In genomic region chr11:19794161-19794560, GRCh38 we compare ENCODE assay signal across 16 cellular contexts.
"Had no signal": no experiment of that assay in that cellular context is flagged by ENCODE, and none has a peak within 500 bp of the region (broad histone marks: within the 10 kb centered on the region; RNA-seq: fewer than 3 reads in every experiment).

No MANE protein-coding gene starts in this region.

- H3K9me3 ChIP-seq: colonic mucosa, lower lobe of right lung, neutrophil, right lobe of liver, suprapubic skin, thyroid gland had no signal

- H3K4me3 Mint-ChIP-seq: natural killer cell; neural crest cell; stimulated activated naive CD8-positive, alpha-beta T cell treated with anti-CD3 and anti-CD28 coated beads, Interleukin-15, amount 100 ng/mL, for 72 hours had no signal

- H3K4me3 ChIP-seq: colonic mucosa, lower lobe of right lung, right lobe of liver, suprapubic skin, thyroid gland had no signal

- H3K27ac ChIP-seq: lower lobe of right lung, neutrophil, parathyroid adenoma, right lobe of liver, suprapubic skin, thyroid gland had no signal

- H3K27me3 Mint-ChIP-seq: progenitor cell of endocrine pancreas had no signal

- H3K27me3 ChIP-seq: colonic mucosa, neutrophil, right lobe of liver, suprapubic skin, thyroid gland had no signal

- H3K4me1 ChIP-seq: parathyroid adenoma had no signal

- H3K9me3 Mint-ChIP-seq: natural killer cell; neural crest cell; stimulated activated naive CD8-positive, alpha-beta T cell treated with anti-CD3 and anti-CD28 coated beads, Interleukin-15, amount 100 ng/mL, for 72 hours had no signal

- H3K36me3 Mint-ChIP-seq: natural killer cell had no signal

- H3K9ac ChIP-seq: parathyroid adenoma had no signal

- H3K27ac Mint-ChIP-seq: natural killer cell; progenitor cell of endocrine pancreas; stimulated activated naive CD8-positive, alpha-beta T cell treated with anti-CD3 and anti-CD28 coated beads, Interleukin-15, amount 100 ng/mL, for 72 hours had no signal

- DNase-seq: colonic mucosa; effector memory CD4-positive, alpha-beta T cell; left ventricle myocardium superior; lower lobe of right lung; natural killer cell; right lobe of liver; stimulated activated CD4-positive, alpha-beta T cell treated with anti-CD3 and anti-CD28 coated beads, Interleukin-15, amount 100 ng/mL, for 24 hours; stimulated activated CD4-positive, alpha-beta T cell treated with anti-CD3 and anti-CD28 coated beads, Interleukin-2, amount 100 ng/mL, for 48 hours; stimulated activated naive CD4-positive, alpha-beta T cell; stimulated activated naive CD8-positive, alpha-beta T cell treated with anti-CD3 and anti-CD28 coated beads, Interleukin-15, amount 100 ng/mL, for 72 hours; thyroid gland had no signal

- ATAC-seq: left ventricle myocardium superior; natural killer cell; right lobe of liver; stimulated activated naive CD8-positive, alpha-beta T cell treated with anti-CD3 and anti-CD28 coated beads, Interleukin-15, amount 100 ng/mL, for 72 hours had no signal

- H3K4me1 Mint-ChIP-seq: natural killer cell; neural crest cell; stimulated activated naive CD8-positive, alpha-beta T cell treated with anti-CD3 and anti-CD28 coated beads, Interleukin-15, amount 100 ng/mL, for 72 hours had no signal

- H3K36me3 ChIP-seq: colonic mucosa, lower lobe of right lung, neutrophil, right lobe of liver, suprapubic skin, thyroid gland had no signal
